14 cellular contexts compared by ENCODE assay signal in the genomic region with DNA sequence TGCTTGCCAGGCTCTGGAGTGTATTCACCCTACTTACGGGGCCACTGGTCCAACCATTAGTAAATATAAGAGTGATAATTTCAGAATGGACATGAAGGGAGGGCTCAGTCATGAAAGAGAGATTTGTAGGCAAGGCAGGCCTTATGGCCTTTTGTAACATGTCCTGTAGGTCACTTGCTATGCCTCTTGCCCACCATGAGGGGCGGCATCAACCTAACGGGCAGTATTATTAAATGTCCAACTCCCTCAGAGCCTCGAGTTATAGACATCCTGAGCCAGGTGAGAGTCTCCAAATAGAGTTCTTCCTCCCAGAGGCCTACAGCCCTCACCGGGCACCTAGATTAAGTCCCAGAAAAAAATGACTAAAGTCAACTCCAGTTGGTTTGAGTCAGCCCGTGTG. TPM values are rescaled to one million over a fixed set of nuclear protein-coding genes. Genes with fewer than 3 reads are reported as not detected.
DNase-seq lines count a peak whose midpoint lies in the region; ATAC-seq and TF ChIP-seq lines count a peak whose summit lies in the region.
"Had no signal": no experiment of that assay in that cellular context is flagged by ENCODE, and none has a peak within 500 bp of the region (broad histone marks: within the 10 kb centered on the region; RNA-seq: fewer than 3 reads in every experiment).

No MANE protein-coding gene starts in this region.

- intact Hi-C loops in PC-3 (cut with micrococcal nuclease): no loop called here
- intact Hi-C loops in activated T-helper 2 cell treated with anti-CD3 and anti-CD28 coated beads, Interferon-gamma antibody, Interleukin-2, Interleukin-4, amounts not matched to agents 10 μg/mL and 5 μg/mL and 100 μg/mL, durations not matched to agents 14 hours and 24 hours and 36 hours (cut with micrococcal nuclease): no loop called here

- H3K4me2 ChIP-seq in PC-3 (ENCODE audit: low read length): no peak overlapping the region

- no peaks in the 10 kb centered on the region for H3K79me2 ChIP-seq in PC-3 (ENCODE audit: low read length)

- no peaks in the 10 kb centered on the region for H3K9me3 ChIP-seq in PC-3 (ENCODE audit: low read length)

- H3K4me1 Mint-ChIP-seq in activated T-helper 17 cell treated with anti-CD3 and anti-CD28 coated beads, Interleukin-2, amount 50 U/mL, for 72 hours: peaks cover 6% of the 10 kb centered on the region
- H3K4me1 Mint-ChIP-seq in progenitor cell of endocrine pancreas (ENCODE audit: low read depth): peaks cover 38% of the 10 kb centered on the region
- H3K4me1 Mint-ChIP-seq in activated T-helper 2 cell treated with anti-CD3 and anti-CD28 coated beads, Interferon-gamma antibody, Interleukin-2, Interleukin-4, amounts not matched to agents 10 μg/mL and 5 μg/mL and 100 μg/mL, durations not matched to agents 14 hours and 24 hours and 36 hours (ENCODE audit: low read depth): peaks cover 5% of the 10 kb centered on the region
- H3K4me1 Mint-ChIP-seq: B cell had no signal

- no peaks in the 10 kb centered on the region for H3K9me3 Mint-ChIP-seq in activated T-helper 17 cell treated with anti-CD3 and anti-CD28 coated beads, Interleukin-2, amount 50 U/mL, for 72 hours
- H3K9me3 Mint-ChIP-seq in progenitor cell of endocrine pancreas (ENCODE audit: low read depth): no peaks in the 10 kb centered on the region
- no peaks in the 10 kb centered on the region for H3K9me3 Mint-ChIP-seq in activated T-helper 2 cell treated with anti-CD3 and anti-CD28 coated beads, Interferon-gamma antibody, Interleukin-2, Interleukin-4, amounts not matched to agents 10 μg/mL and 5 μg/mL and 100 μg/mL, durations not matched to agents 14 hours and 24 hours and 36 hours
- H3K9me3 Mint-ChIP-seq: CD4-positive, alpha-beta T cell had no signal

- H3K4me3 ChIP-seq in GM12875 (ENCODE audit: low read depth, low read length) (no peak overlapping the region), PC-3 (ENCODE audit: low read length) (no peak overlapping the region)

- no peaks in the 10 kb centered on the region for H3K9me2 ChIP-seq in PC-3 (replicated peaks; ENCODE audit: low read length)

- no peaks in the 10 kb centered on the region for H4K20me1 ChIP-seq in PC-3 (ENCODE audit: low read length)

- H3K27ac ChIP-seq in PC-3 (ENCODE audit: low read length): no peak overlapping the region

- H2AFZ ChIP-seq in PC-3 (ENCODE audit: low read length): no peak overlapping the region

- no peak overlapping the region for H3K9ac ChIP-seq in PC-3 (ENCODE audit: low read length)

- no peak for ATAC-seq in PC-3
- ATAC-seq in activated T-helper 17 cell treated with anti-CD3 and anti-CD28 coated beads, Interleukin-2, amount 50 U/mL, for 72 hours (replicated peaks): peak; percentile 54
- no peak for ATAC-seq in HG03460 (IDR thresholded peaks at IDR 0.05; ENCODE audit: unreplicated experiment)

- CTCF ChIA-PET in PC-3 (lab: Charles Lee): no interaction called here

- no peak for DNase-seq in PC-3
- no peak for DNase-seq in progenitor cell of endocrine pancreas (ENCODE audit: low spot score, unreplicated experiment)
- DNase-seq in activated T-helper 2 cell treated with anti-CD3 and anti-CD28 coated beads, Interferon-gamma antibody, Interleukin-2, Interleukin-4, amounts not matched to agents 10 μg/mL and 5 μg/mL and 100 μg/mL, durations not matched to agents 14 hours and 24 hours and 36 hours (ENCODE audit: low spot score): no peak
- DNase-seq in SHP77 treated with DMSO at 0.1 percent for 48 hours (lab: John Stamatoyannopoulos, UW): no peak
- DNase-seq: C1 segment of cervical spinal cord; CD4-positive, alpha-beta T cell; DMS79; GOT3; HCEC 1CT had no signal

- no peaks in the 10 kb centered on the region for H3K36me3 Mint-ChIP-seq in activated T-helper 17 cell treated with anti-CD3 and anti-CD28 coated beads, Interleukin-2, amount 50 U/mL, for 72 hours (ENCODE audit: low read depth)
- peaks cover 50% of the 10 kb centered on the region for H3K36me3 Mint-ChIP-seq in progenitor cell of endocrine pancreas (ENCODE audit: insufficient read depth)
- no peaks in the 10 kb centered on the region for H3K36me3 Mint-ChIP-seq in activated T-helper 2 cell treated with anti-CD3 and anti-CD28 coated beads, Interferon-gamma antibody, Interleukin-2, Interleukin-4, amounts not matched to agents 10 μg/mL and 5 μg/mL and 100 μg/mL, durations not matched to agents 14 hours and 24 hours and 36 hours (ENCODE audit: low read depth)

- no peak overlapping the region for H3K27ac Mint-ChIP-seq in activated T-helper 17 cell treated with anti-CD3 and anti-CD28 coated beads, Interleukin-2, amount 50 U/mL, for 72 hours
- H3K27ac Mint-ChIP-seq in progenitor cell of endocrine pancreas: peak overlapping the region; percentile 25
- H3K27ac Mint-ChIP-seq in activated T-helper 2 cell treated with anti-CD3 and anti-CD28 coated beads, Interferon-gamma antibody, Interleukin-2, Interleukin-4, amounts not matched to agents 10 μg/mL and 5 μg/mL and 100 μg/mL, durations not matched to agents 14 hours and 24 hours and 36 hours: no peak overlapping the region
- H3K27ac Mint-ChIP-seq: B cell; CD4-positive, alpha-beta T cell had no signal

- H3K4me1 ChIP-seq in PC-3 (ENCODE audit: insufficient read depth, low read length): no peaks in the 10 kb centered on the region

- no peaks in the 10 kb centered on the region for H3K36me3 ChIP-seq in PC-3 (ENCODE audit: low read depth, low read length)

- no TSS peak for BruUV-seq in PC-3 (replicated peaks; lab: Mats Ljungman, UMichigan)

- H3K4me3 Mint-ChIP-seq in activated T-helper 17 cell treated with anti-CD3 and anti-CD28 coated beads, Interleukin-2, amount 50 U/mL, for 72 hours: no peak overlapping the region
- no peak overlapping the region for H3K4me3 Mint-ChIP-seq in progenitor cell of endocrine pancreas (ENCODE audit: low read depth)
- H3K4me3 Mint-ChIP-seq in activated T-helper 2 cell treated with anti-CD3 and anti-CD28 coated beads, Interferon-gamma antibody, Interleukin-2, Interleukin-4, amounts not matched to agents 10 μg/mL and 5 μg/mL and 100 μg/mL, durations not matched to agents 14 hours and 24 hours and 36 hours (ENCODE audit: low read depth): no peak overlapping the region
- H3K4me3 Mint-ChIP-seq: B cell; CD4-positive, alpha-beta T cell had no signal

- POLR2A ChIA-PET in PC-3 (lab: Charles Lee; ENCODE audit: unreplicated experiment): no interaction called here

- no peaks in the 10 kb centered on the region for H3F3A ChIP-seq in PC-3 (ENCODE audit: low read length, unreplicated experiment)

- H3K27me3 ChIP-seq in PC-3 (ENCODE audit: low read length): peaks cover 31% of the 10 kb centered on the region

- 0 out of 2 replicates have a peak, but pooled peaks have one; percentile 5 for TF ChIP-seq CTCF in GM12875 (IDR thresholded peaks at IDR 0.05; ENCODE audit: borderline replicate concordance, insufficient read depth, low read depth, low read length)
- peak; percentile 12; the same call in 1 of the 2 replicates for TF ChIP-seq CTCF in PC-3 (conservative IDR thresholded peaks at IDR 0.05; ENCODE audit: low read depth, low read length)
- TF ChIP-seq CTCF in progenitor cell of endocrine pancreas (IDR thresholded peaks at IDR 0.05; ENCODE audit: unreplicated experiment): peak; percentile 26

- peaks cover 14% of the 10 kb centered on the region for H3K27me3 Mint-ChIP-seq in activated T-helper 17 cell treated with anti-CD3 and anti-CD28 coated beads, Interleukin-2, amount 50 U/mL, for 72 hours
- no peaks in the 10 kb centered on the region for H3K27me3 Mint-ChIP-seq in progenitor cell of endocrine pancreas
- peaks cover 31% of the 10 kb centered on the region for H3K27me3 Mint-ChIP-seq in activated T-helper 2 cell treated with anti-CD3 and anti-CD28 coated beads, Interferon-gamma antibody, Interleukin-2, Interleukin-4, amounts not matched to agents 10 μg/mL and 5 μg/mL and 100 μg/mL, durations not matched to agents 14 hours and 24 hours and 36 hours (ENCODE audit: low read depth)

RNA-seq across cellular contexts. Expression of gene ONECUT1, which starts 30.2 kb away (rescaled TPM):
- total RNA-seq in PC-3 (2014; rRNA removed) (not detected in 2 replicates), progenitor cell of endocrine pancreas (304 and 341 TPM in 2 replicates)
- total RNA-seq in activated T-helper 17 cell treated with anti-CD3 and anti-CD28 coated beads, Interleukin-2, amount 50 U/mL, for 72 hours: not detected
- total RNA-seq in activated T-helper 2 cell treated with anti-CD3 and anti-CD28 coated beads, Interferon-gamma antibody, Interleukin-2, Interleukin-4, amounts not matched to agents 10 μg/mL and 5 μg/mL and 100 μg/mL, durations not matched to agents 14 hours and 24 hours and 36 hours: not detected in 2 replicates
- total RNA-seq: B cell; CD4-positive, alpha-beta T cell; G401 had no signal

Comparison
In these comparisons a context has a peak if more than half of its experiments do, and no peak if none do; other contexts are left out.
1. RNA of gene ONECUT1, which starts 30.2 kb away (total RNA-seq): 304 to 341 TPM in progenitor cell of endocrine pancreas; not detected in activated T-helper 2 cell treated with anti-CD3 and anti-CD28 coated beads, Interferon-gamma antibody, Interleukin-2, Interleukin-4, amounts not matched to agents 10 μg/mL and 5 μg/mL and 100 μg/mL, durations not matched to agents 14 hours and 24 hours and 36 hours, not detected in PC-3 and not detected in activated T-helper 17 cell treated with anti-CD3 and anti-CD28 coated beads, Interleukin-2, amount 50 U/mL, for 72 hours; every median in the first group is over 100 times any median in the second.
2. Peak in every context shown above with its lines, with median percentiles within 50 percentile points of each other: CTCF ChIP-seq.